8 cellular contexts compared by ENCODE assay signal in genomic region chr11:18321991-18322711, GRCh38.
DNase-seq lines count a peak whose midpoint lies in the region; ATAC-seq and TF ChIP-seq lines count a peak whose summit lies in the region.

GTF2H1 (plus strand) TSS chr11:18322567; CDS start chr11:18333075, 10,508 bp downstream.
HPS5 (minus strand) TSS chr11:18322140; CDS start chr11:18317858, 4,282 bp downstream.

- DNase-seq in AG09309 (ENCODE audit: low read depth) (peak; percentile 93), NCI-H446 (lab: John Stamatoyannopoulos, UW) (peak; percentile 95 to 97), cerebellar cortex (ENCODE audit: low spot score) (peak; percentile 98), islet precursor cell (peak; percentile 98)
- peak; percentile 91 to 94 (median 92) for DNase-seq in stimulated activated CD4-positive, alpha-beta T cell treated with anti-CD3 and anti-CD28 coated beads, Interleukin-12 subunit alpha, Interleukin-12 subunit beta, amount 100 ng/mL, for 48 hours (ENCODE audit: low read depth in 2 of 3, low spot score in 1 of 3)

- no peak for TF ChIP-seq CTCF in AG09309 (IDR thresholded peaks at IDR 0.05; ENCODE audit: control insufficient read depth, insufficient read depth, low read depth, low read length, missing control alignments)

- ATAC-seq in GM19025 (IDR thresholded peaks at IDR 0.05; ENCODE audit: low read depth, unreplicated experiment) (peak; percentile 83), HG03342 (IDR thresholded peaks at IDR 0.05; ENCODE audit: unreplicated experiment) (peak; percentile 83)
- ATAC-seq in activated CD4-positive, CD25-positive, alpha-beta regulatory T cell treated with anti-CD3 and anti-CD28 coated beads, Interleukin-2, amount 50 U/mL, for 24 hours = peak; percentile 90

- peak within 1 kb of the TSS; percentile 86 for H3K4me3 ChIP-seq in AG09309 (ENCODE audit: control insufficient read depth, low read depth, low read length)

Comparison
In these comparisons a context has a peak if more than half of its experiments do, and no peak if none do; other contexts are left out.
1. Peak in every context shown above with its lines: DNase-seq, ATAC-seq and H3K4me3 ChIP-seq.